Comparison of ENCODE assay signal across 29 cellular contexts in the genomic region with DNA sequence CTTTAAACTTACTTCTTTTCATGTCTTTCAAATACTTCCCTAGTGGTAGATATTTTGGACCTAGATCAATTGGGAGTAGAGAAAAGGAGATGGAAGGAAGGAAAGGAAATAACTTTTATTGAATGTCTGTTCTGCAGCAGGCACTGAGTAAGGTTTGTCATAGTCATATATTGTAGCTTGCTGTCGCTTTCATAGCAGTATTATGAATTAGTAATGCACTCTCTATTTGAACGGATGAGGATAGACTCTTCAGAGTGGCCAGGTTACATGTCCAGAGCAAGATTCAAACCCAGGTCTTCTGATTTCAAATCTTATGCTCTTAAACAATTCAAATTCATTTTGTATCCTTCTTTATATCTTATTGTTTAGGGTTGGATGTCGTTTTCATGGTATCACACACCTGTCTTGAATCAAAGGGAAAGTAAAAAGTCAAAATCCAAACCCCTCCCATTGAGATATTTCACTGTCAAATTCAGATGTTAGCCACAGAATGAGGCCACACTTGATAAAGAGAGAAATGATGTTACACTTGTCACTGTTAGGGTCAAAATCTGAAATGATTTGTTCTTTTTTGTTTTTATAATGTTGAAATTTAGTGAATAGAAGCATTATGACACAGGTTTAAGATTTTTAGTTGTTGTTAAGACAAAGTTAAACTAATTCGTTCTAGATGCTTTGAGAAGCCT. TPM values are rescaled to one million over a fixed set of nuclear protein-coding genes. Genes with fewer than 3 reads are reported as not detected.
DNase-seq lines count a peak whose midpoint lies in the region; ATAC-seq and TF ChIP-seq lines count a peak whose summit lies in the region.
"Had no signal": no experiment of that assay in that cellular context is flagged by ENCODE, and none has a peak within 500 bp of the region (broad histone marks: within the 10 kb centered on the region; RNA-seq: fewer than 3 reads in every experiment).

No MANE protein-coding gene starts in this region.

- peaks cover 76% of the 10 kb centered on the region for H3K4me1 Mint-ChIP-seq in brain

- TF ChIP-seq CTCF in left ventricle myocardium inferior (IDR thresholded peaks at IDR 0.05; ENCODE audit: borderline replicate concordance), result no peak
- no peak for TF ChIP-seq CTCF in brain (conservative IDR thresholded peaks at IDR 0.05)
- TF ChIP-seq CTCF in tibial artery (IDR thresholded peaks at IDR 0.05), result no peak
- no peak for TF ChIP-seq CTCF in breast epithelium (IDR thresholded peaks at IDR 0.05)

- H3K4me1 ChIP-seq in left ventricle myocardium inferior (peaks cover 98% of the 10 kb centered on the region), muscle layer of duodenum (ENCODE audit: control insufficient read depth in 1 of 2, insufficient read depth in 2 of 2, low read length in 2 of 2) (peaks cover 6 to 37% of the 10 kb centered on the region in 2 donors), tibial artery (peaks cover 0 to 94% (median 46%) of the 10 kb centered on the region in 4 donors), breast epithelium (no peaks in the 10 kb centered on the region)
- H3K4me1 ChIP-seq: BE2C had no signal

- no peaks in the 10 kb centered on the region for H3K36me3 ChIP-seq in left ventricle myocardium inferior
- no peaks in the 10 kb centered on the region for H3K36me3 ChIP-seq in muscle layer of duodenum (ENCODE audit: control insufficient read depth in 1 of 2, insufficient read depth in 2 of 2, low read length in 2 of 2)
- no peaks in the 10 kb centered on the region for H3K36me3 ChIP-seq in tibial artery
- no peaks in the 10 kb centered on the region for H3K36me3 ChIP-seq in breast epithelium
- H3K36me3 ChIP-seq: BE2C had no signal

- H3K27ac Mint-ChIP-seq in brain, result peak overlapping the region in 3 of 5 experiments; percentile 7 to 80 (median 60)
- H3K27ac Mint-ChIP-seq: activated T-cell treated with anti-CD3 and anti-CD28 coated beads, Interleukin-2, amount 50 U/mL, for 24 hours; naive thymus-derived CD4-positive, alpha-beta T cell had no signal

- DNase-seq in left ventricle myocardium inferior (no peak), Right ventricle myocardium superior (no peak), tibial artery (no peak), breast epithelium (ENCODE audit: low spot score in 2 of 2) (no peak)
- DNase-seq: activated CD4-positive, alpha-beta T cell treated with anti-CD3 and anti-CD28 coated beads for 1 hour; activated CD8-positive, alpha-beta memory T cell treated with anti-CD3 and anti-CD28 coated beads for 24 hours; activated naive CD4-positive, alpha-beta T cell treated with anti-CD3 and anti-CD28 coated beads, Interleukin-2, amount 50 U/mL, for 16 hours; activated T-cell treated with anti-CD3 and anti-CD28 coated beads, Interleukin-2, amount 50 U/mL, for 24 hours; aorta; BE2C; DMS79 treated with DMSO at 0.1 percent for 48 hours; effector CD4-positive, alpha-beta T cell; mesendoderm; MV-4-11; naive thymus-derived CD4-positive, alpha-beta T cell; NCI-H1694 treated with DMSO at 0.1 percent for 48 hours; NCI-H226; NCI-H774; retina; SHP77 treated with DMSO at 0.1 percent for 48 hours; stimulated activated CD4-positive, alpha-beta T cell treated with anti-CD3 and anti-CD28 coated beads, Interleukin-15, amount 100 ng/mL, for 24 hours; T-helper 1 cell had no signal

- no peaks in the 10 kb centered on the region for H3K27me3 ChIP-seq in left ventricle myocardium inferior (ENCODE audit: low read depth)
- no peaks in the 10 kb centered on the region for H3K27me3 ChIP-seq in muscle layer of duodenum (ENCODE audit: low read depth, low read length)
- no peaks in the 10 kb centered on the region for H3K27me3 ChIP-seq in tibial artery
- H3K27me3 ChIP-seq in breast epithelium, result no peaks in the 10 kb centered on the region
- H3K27me3 ChIP-seq: BE2C had no signal

- H3K9me3 Mint-ChIP-seq in brain, result no peaks in the 10 kb centered on the region
- H3K9me3 Mint-ChIP-seq: activated T-cell treated with anti-CD3 and anti-CD28 coated beads, Interleukin-2, amount 50 U/mL, for 24 hours; naive thymus-derived CD4-positive, alpha-beta T cell had no signal

- peaks cover 6% of the 10 kb centered on the region for H3K36me3 Mint-ChIP-seq in brain

- H3K4me3 ChIP-seq in left ventricle myocardium inferior, result no peak overlapping the region
- H3K4me3 ChIP-seq in muscle layer of duodenum (ENCODE audit: low read depth in 1 of 2, low read length in 2 of 2), result no peak overlapping the region
- peak overlapping the region; percentile 12 to 19 for H3K4me3 ChIP-seq in tibial artery
- no peak overlapping the region for H3K4me3 ChIP-seq in breast epithelium
- H3K4me3 ChIP-seq: A549, GM12878 had no signal

- intact Hi-C loops in left ventricle myocardium inferior (cut with micrococcal nuclease) (no loop called here), Right ventricle myocardium superior (cut with DNase I) (no loop called here), tibial artery (cut with DNase I; ENCODE audit: low total_unique reads) (no loop called here), breast epithelium (cut with DNase I; ENCODE audit: low total_unique reads) (no loop called here)

- H3K4me3 Mint-ChIP-seq in brain, result peak overlapping the region in 4 of 5 experiments; percentile 35 to 80 (median 66)
- H3K4me3 Mint-ChIP-seq: activated T-cell treated with anti-CD3 and anti-CD28 coated beads, Interleukin-2, amount 50 U/mL, for 24 hours; naive thymus-derived CD4-positive, alpha-beta T cell had no signal

- no peak for TF ChIP-seq POLR2A in breast epithelium (IDR thresholded peaks at IDR 0.05)

- H3K27me3 Mint-ChIP-seq in brain, result peaks cover 7% of the 10 kb centered on the region
- H3K27me3 Mint-ChIP-seq: activated T-cell treated with anti-CD3 and anti-CD28 coated beads, Interleukin-2, amount 50 U/mL, for 24 hours had no signal

- ATAC-seq in Right ventricle myocardium superior (ENCODE audit: poor library complexity), result no peak
- ATAC-seq in HG03108 (IDR thresholded peaks at IDR 0.05; ENCODE audit: unreplicated experiment), result no peak
- no peak for ATAC-seq in GM18861 (IDR thresholded peaks at IDR 0.05; ENCODE audit: unreplicated experiment)
- ATAC-seq: A549; GM12878; naive thymus-derived CD4-positive, alpha-beta T cell had no signal

- no peaks in the 10 kb centered on the region for H3K9me3 ChIP-seq in left ventricle myocardium inferior (replicated peaks)
- H3K9me3 ChIP-seq in muscle layer of duodenum (ENCODE audit: control insufficient read depth in 1 of 2, low read length in 2 of 2), result no peaks in the 10 kb centered on the region
- no peaks in the 10 kb centered on the region for H3K9me3 ChIP-seq in tibial artery
- H3K9me3 ChIP-seq in breast epithelium, result no peaks in the 10 kb centered on the region
- H3K9me3 ChIP-seq: A549, BE2C had no signal

- H3K27ac ChIP-seq in left ventricle myocardium inferior (replicated peaks), result peak overlapping the region; percentile 42
- peak overlapping the region; percentile 15 for H3K27ac ChIP-seq in muscle layer of duodenum (ENCODE audit: low read length)
- peak overlapping the region; percentile 54 to 99 for H3K27ac ChIP-seq in tibial artery
- no peak overlapping the region for H3K27ac ChIP-seq in breast epithelium
- H3K27ac ChIP-seq: A549, KMS-11 had no signal

RNA-seq across cellular contexts. Expression of a gene that starts 12.9 kb away (rescaled TPM):
- 90.2 TPM for total RNA-seq in left ventricle myocardium inferior
- total RNA-seq in Right ventricle myocardium superior, result 89.5 TPM
- 4.1 TPM for polyA plus RNA-seq in brain (ENCODE audit: insufficient read depth, low read depth, low replicate concordance)
- 10 to 100 TPM; 54.9 to 87.5 (median 79.6) TPM for total RNA-seq in breast epithelium

Comparison
In these comparisons a context has a peak if more than half of its experiments do, and no peak if none do; other contexts are left out.
1. H3K27ac ChIP-seq: peak in left ventricle myocardium inferior (single experiment), muscle layer of duodenum (single experiment) and tibial artery (2 of 2); none in breast epithelium (0 of 2).
2. H3K4me3 ChIP-seq: peak in tibial artery (2 of 2); none in left ventricle myocardium inferior (single experiment), muscle layer of duodenum (0 of 2) and breast epithelium (0 of 3).